ENCODE assay signal across 8 cellular contexts in the genomic region with DNA sequence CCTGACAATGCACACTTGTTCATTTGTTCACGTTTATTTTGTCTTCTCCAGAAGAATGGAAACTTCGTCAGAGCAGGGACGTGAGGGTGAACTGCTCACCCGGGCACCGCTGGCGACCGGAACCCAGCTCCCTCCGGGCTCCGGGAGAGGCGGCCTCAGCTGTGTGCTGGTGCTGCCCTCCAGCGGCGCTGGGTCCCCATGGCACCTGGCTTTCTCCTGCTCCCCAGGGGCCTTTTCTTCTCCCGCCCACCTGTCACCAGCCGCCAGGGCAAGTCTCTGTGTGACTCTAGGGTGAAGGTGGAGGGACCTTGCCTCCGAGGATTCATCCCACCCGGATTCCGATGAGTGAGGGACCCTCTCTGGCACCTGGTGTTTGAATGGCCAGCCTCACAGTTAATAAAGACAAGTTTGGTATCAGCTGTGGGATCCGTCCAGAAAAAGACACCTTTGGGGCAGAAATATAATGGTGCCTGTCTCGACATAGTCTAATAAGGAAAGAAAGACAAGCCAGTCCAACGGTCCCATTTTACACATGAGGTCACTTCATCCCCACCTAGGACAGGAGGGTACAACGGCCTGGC. TPM values are rescaled to one million over a fixed set of nuclear protein-coding genes. Genes with fewer than 3 reads are reported as not detected.
DNase-seq lines count a peak whose midpoint lies in the region; ATAC-seq lines count a peak whose summit lies in the region.

No MANE protein-coding gene starts in this region.

- H3K27me3 Mint-ChIP-seq in effector memory CD8-positive, alpha-beta T cell, result peaks cover 2 to 5% of the 10 kb centered on the region in 2 donors

- peaks cover 15 to 25% of the 10 kb centered on the region in 2 donors for H3K4me1 Mint-ChIP-seq in effector memory CD8-positive, alpha-beta T cell (ENCODE audit: low read depth in 2 of 2)

- ATAC-seq in GM19351 (IDR thresholded peaks at IDR 0.05; ENCODE audit: unreplicated experiment) (peak; percentile 83), HG03521 (IDR thresholded peaks at IDR 0.05; ENCODE audit: unreplicated experiment) (peak; percentile 64)
- peak; percentile 86 for ATAC-seq in effector memory CD8-positive, alpha-beta T cell (replicated peaks)

- H3K4me3 Mint-ChIP-seq in effector memory CD8-positive, alpha-beta T cell, result peak overlapping the region; percentile 88 to 99

- peaks cover 3% of the 10 kb centered on the region for H3K36me3 Mint-ChIP-seq in effector memory CD8-positive, alpha-beta T cell (ENCODE audit: insufficient read depth)

- DNase-seq in C1 segment of cervical spinal cord (lab: John Stamatoyannopoulos, UW) (peak; percentile 26 to 84 (median 70)), NCI-H82 (lab: John Stamatoyannopoulos, UW) (peak; percentile 89), mesenteric fat pad (ENCODE audit: low spot score) (peak; percentile 93)
- DNase-seq in activated CD8-positive, alpha-beta memory T cell treated with anti-CD3 and anti-CD28 coated beads for 1 hour (ENCODE audit: extremely low read depth in 1 of 2, low read depth in 1 of 2), result peak; percentile 61 to 71
- peak; percentile 70 to 82 (median 73) for DNase-seq in effector memory CD8-positive, alpha-beta T cell
- DNase-seq in stimulated activated CD8-positive, alpha-beta memory T cell treated with anti-CD3 and anti-CD28 coated beads, Interleukin-12 subunit alpha, Interleukin-12 subunit beta, amount 100 ng/mL, for 4 hours (ENCODE audit: low read depth), result peak; percentile 73

- H3K9me3 Mint-ChIP-seq in effector memory CD8-positive, alpha-beta T cell, result no peaks in the 10 kb centered on the region

- peak overlapping the region; percentile 82 to 91 for H3K27ac Mint-ChIP-seq in effector memory CD8-positive, alpha-beta T cell

RNA-seq across cellular contexts. Expression of a gene that starts 32.9 kb away (rescaled TPM):
- total RNA-seq in mesenteric fat pad, result 81.0 TPM

Comparison
In these comparisons a context has a peak if more than half of its experiments do, and no peak if none do; other contexts are left out.
1. Peak in every context shown above with its lines: DNase-seq and ATAC-seq.